ENCODE assay signal across 9 cellular contexts in genomic region chr3:98147179-98147578, GRCh38. TPM values are rescaled to one million over a fixed set of nuclear protein-coding genes. Genes with fewer than 3 reads are reported as not detected.
"Had no signal": no experiment of that assay in that cellular context is flagged by ENCODE, and none has a peak within 500 bp of the region (broad histone marks: within the 10 kb centered on the region; RNA-seq: fewer than 3 reads in every experiment).

TSS of gene OR5H14 (plus strand) at chr3:98147479. CDS start at chr3:98149386, 1,907 bp downstream.

- H3K4me1 Mint-ChIP-seq: IgD-negative memory B cell had no signal

- H3K4me3 Mint-ChIP-seq: IgD-negative memory B cell had no signal

- H3K27ac Mint-ChIP-seq: IgD-negative memory B cell had no signal

- H3K27ac ChIP-seq: HL-60 had no signal

- ATAC-seq: HepG2, K562 had no signal

- H3K27me3 Mint-ChIP-seq: IgD-negative memory B cell had no signal

- DNase-seq: IMR-90, KBM-7, KG1 had no signal

RNA-seq across cellular contexts. Expression of gene OR5H14, which starts in this region (rescaled TPM):
- total RNA-seq: HepG2, HT-29, HT1080, IMR-90, K562 had no signal
